Comparison of ENCODE assay signal across 14 cellular contexts in the genomic region with DNA sequence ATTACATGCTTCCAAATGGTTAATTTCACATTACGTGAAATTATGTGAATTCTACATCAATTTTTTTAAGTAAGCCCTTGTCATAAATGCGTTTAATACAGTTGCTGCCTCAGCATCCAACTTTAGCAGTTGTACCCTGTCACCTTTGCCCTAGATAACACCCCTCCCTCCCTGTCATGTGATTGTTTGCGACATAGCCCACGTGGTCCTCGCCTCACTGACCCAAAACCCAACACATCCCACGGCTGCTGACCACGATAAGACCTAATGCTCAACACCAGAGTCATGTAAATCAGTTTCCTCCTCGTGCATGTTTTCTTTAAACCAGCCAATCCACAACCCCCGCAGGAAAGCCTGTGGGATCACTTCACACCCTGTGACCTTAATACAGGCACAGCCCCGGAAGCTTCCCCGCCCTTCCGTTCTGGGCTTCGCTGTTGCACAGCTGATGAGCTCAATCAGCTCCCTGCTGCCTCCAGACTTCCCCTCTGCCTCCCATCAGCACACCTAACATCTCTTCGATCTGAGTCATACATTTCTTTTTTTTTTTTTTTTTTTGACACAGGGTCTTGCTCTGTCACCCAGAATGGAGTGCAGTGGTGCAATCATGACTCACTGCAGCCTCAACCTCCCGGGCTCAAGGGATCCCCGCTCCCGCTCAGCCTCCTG. TPM values are rescaled to one million over a fixed set of nuclear protein-coding genes. Genes with fewer than 3 reads are reported as not detected.
DNase-seq lines count a peak whose midpoint lies in the region; ATAC-seq and TF ChIP-seq lines count a peak whose summit lies in the region.
"Not testable (repeated sequence)": the region's sequence is repeated elsewhere in the genome, so short reads cannot be mapped to it uniquely, and the experiment has no call there.
"Had no signal": no experiment of that assay in that cellular context is flagged by ENCODE, and none has a peak within 500 bp of the region (broad histone marks: within the 10 kb centered on the region; RNA-seq: fewer than 3 reads in every experiment).

No MANE protein-coding gene starts in this region.

- H3K27ac Mint-ChIP-seq in activated T-cell treated with anti-CD3 and anti-CD28 coated beads, Interleukin-2, amount 50 U/mL, for 72 hours = not testable (repeated sequence)
- H3K27ac Mint-ChIP-seq in naive B cell = peak overlapping the region in 1 of 6 donors; percentile 19

- POLR2A ChIA-PET in PC-9 (lab: Charles Lee; ENCODE audit: unreplicated experiment) = not testable (repeated sequence)

- not testable (repeated sequence) for H3F3A ChIP-seq in PC-9 (ENCODE audit: insufficient read depth, low read depth)

- H3K27ac ChIP-seq in PC-9; gastroesophageal sphincter; aorta (ENCODE audit: low read depth in 1 of 2, low read length in 2 of 2): not testable (repeated sequence)

- H3K36me3 ChIP-seq in PC-9 (ENCODE audit: low read depth); gastroesophageal sphincter; aorta (ENCODE audit: control insufficient read depth in 1 of 2, insufficient read depth in 2 of 2, low read length in 1 of 2): not testable (repeated sequence)

- H3K27me3 Mint-ChIP-seq in activated T-cell treated with anti-CD3 and anti-CD28 coated beads, Interleukin-2, amount 50 U/mL, for 72 hours (ENCODE audit: low read depth); naive B cell: not testable (repeated sequence)

- H3K9me3 Mint-ChIP-seq in activated T-cell treated with anti-CD3 and anti-CD28 coated beads, Interleukin-2, amount 50 U/mL, for 72 hours; naive B cell: not testable (repeated sequence)

- H3K4me3 ChIP-seq in PC-9; gastroesophageal sphincter; aorta (ENCODE audit: low read length in 2 of 2): not testable (repeated sequence)

- TF ChIP-seq POLR2A in gastroesophageal sphincter (IDR thresholded peaks at IDR 0.05) = not testable (repeated sequence)

- not testable (repeated sequence) for H3K4me1 ChIP-seq in PC-9 (replicated peaks; ENCODE audit: insufficient read depth); gastroesophageal sphincter; aorta (ENCODE audit: control insufficient read depth in 1 of 2, insufficient read depth in 2 of 2, low read length in 2 of 2)

- H3K9me3 ChIP-seq in PC-9 (ENCODE audit: insufficient read depth, low read depth); gastroesophageal sphincter; aorta (ENCODE audit: control insufficient read depth, low read length): not testable (repeated sequence)

- WGBS in gastroesophageal sphincter (ENCODE audit: low coverage in 1 of 2), 2 donors = no CpG with 5 or more reads among the region's 17 CpGs
- WGBS in aorta, 2 donors = no CpG with 5 or more reads among the region's 17 CpGs

- DNase-seq in PC-9 (peak in 1 of 2 experiments; percentile 8), naive B cell (peak; percentile 50)
- not testable (repeated sequence) for DNase-seq in activated T-cell treated with anti-CD3 and anti-CD28 coated beads, Interleukin-2, amount 50 U/mL, for 72 hours; aorta

- not testable (repeated sequence) for H3K9me2 ChIP-seq in PC-9 (ENCODE audit: insufficient read depth)

- H3K4me3 Mint-ChIP-seq in activated T-cell treated with anti-CD3 and anti-CD28 coated beads, Interleukin-2, amount 50 U/mL, for 72 hours; naive B cell: not testable (repeated sequence)

- not testable (repeated sequence) for H3K79me2 ChIP-seq in PC-9 (ENCODE audit: low read depth)

- TF ChIP-seq EP300 in gastroesophageal sphincter (IDR thresholded peaks at IDR 0.05) = not testable (repeated sequence)

- not testable (repeated sequence) for H2AFZ ChIP-seq in PC-9

- CTCF ChIA-PET in PC-9 (lab: Charles Lee) = not testable (repeated sequence)

- not testable (repeated sequence) for H3K4me2 ChIP-seq in PC-9

- not testable (repeated sequence) for H3K36me3 Mint-ChIP-seq in activated T-cell treated with anti-CD3 and anti-CD28 coated beads, Interleukin-2, amount 50 U/mL, for 72 hours (ENCODE audit: insufficient read depth in 2 of 2); naive B cell

- H3K4me1 Mint-ChIP-seq in activated T-cell treated with anti-CD3 and anti-CD28 coated beads, Interleukin-2, amount 50 U/mL, for 72 hours (ENCODE audit: low read depth); naive B cell: not testable (repeated sequence)

- H4K20me1 ChIP-seq in PC-9 (ENCODE audit: insufficient read depth) = not testable (repeated sequence)

- ATAC-seq in GM18870 (IDR thresholded peaks at IDR 0.05; ENCODE audit: unreplicated experiment) (peak; percentile 50), GM21619 (IDR thresholded peaks at IDR 0.05; ENCODE audit: unreplicated experiment) (peak; percentile 79), HG03108 (IDR thresholded peaks at IDR 0.05; ENCODE audit: unreplicated experiment) (peak; percentile 66), gastroesophageal sphincter (peak; percentile 91), naive B cell (ENCODE audit: low read depth in 2 of 2) (peak; percentile 91 to 92), aorta (ENCODE audit: low FRiP score) (peak; percentile 83)
- ATAC-seq in activated T-cell treated with anti-CD3 and anti-CD28 coated beads, Interleukin-2, amount 50 U/mL, for 72 hours (replicated peaks in 1 of 2) = peak; percentile 98 to 99

- TSS peak; percentile 79 for BruUV-seq in PC-9 (replicated peaks; lab: Mats Ljungman, UMichigan)

- intact Hi-C loops in PC-9 (cut with micrococcal nuclease; ENCODE audit: unreplicated experiment); aorta (cut with DNase I): not testable (repeated sequence)

- TF ChIP-seq CTCF in PC-9 (conservative IDR thresholded peaks at IDR 0.05); gastroesophageal sphincter (IDR thresholded peaks at IDR 0.05): not testable (repeated sequence)

- H3K27me3 ChIP-seq in PC-9 (ENCODE audit: insufficient read depth, low read depth); gastroesophageal sphincter; aorta (ENCODE audit: control insufficient read depth in 1 of 2, insufficient read depth in 2 of 2, low read length in 1 of 2): not testable (repeated sequence)

RNA-seq across cellular contexts. Expression of a gene that starts 9.9 kb away (rescaled TPM):
- total RNA-seq in PC-9 (2021) = not detected in 2 replicates
- not detected for total RNA-seq in activated T-cell treated with anti-CD3 and anti-CD28 coated beads, Interleukin-2, amount 50 U/mL, for 72 hours
- total RNA-seq in gastroesophageal sphincter = not detected
- polyA plus RNA-seq in naive B cell (ENCODE audit: low read depth in 6 of 6) = under 1 TPM in 1 of 6 donors, not detected in 5; 0.13 TPM
- total RNA-seq in aorta = not detected
- not detected for polyA plus RNA-seq in aorta
- total RNA-seq: activated naive CD4-positive, alpha-beta T cell treated with anti-CD3 and anti-CD28 coated beads for 36 hours; HT-29; mesothelial cell of epicardium; renal cortical epithelial cell; thyroid gland had no signal
- polyA plus RNA-seq: keratinocyte had no signal

RNA-seq across cellular contexts. Expression of a gene that starts 28.0 kb away (rescaled TPM):
- total RNA-seq in PC-9 (2021) (not detected in 2 replicates), gastroesophageal sphincter (not detected), aorta (not detected)
- not detected for total RNA-seq in activated T-cell treated with anti-CD3 and anti-CD28 coated beads, Interleukin-2, amount 50 U/mL, for 72 hours
- polyA plus RNA-seq in naive B cell (ENCODE audit: low read depth in 6 of 6) (not detected), aorta (not detected)
- total RNA-seq: activated naive CD4-positive, alpha-beta T cell treated with anti-CD3 and anti-CD28 coated beads for 36 hours; HT-29; mesothelial cell of epicardium; renal cortical epithelial cell; thyroid gland had no signal
- polyA plus RNA-seq: keratinocyte had no signal

RNA-seq across cellular contexts. Expression of a gene that starts 47.4 kb away (rescaled TPM):
- total RNA-seq in PC-9 (2021) (not detected in 2 replicates), gastroesophageal sphincter (not detected), aorta (not detected)
- total RNA-seq in activated T-cell treated with anti-CD3 and anti-CD28 coated beads, Interleukin-2, amount 50 U/mL, for 72 hours = not detected
- polyA plus RNA-seq in naive B cell (ENCODE audit: low read depth in 6 of 6) (not detected), aorta (not detected)
- total RNA-seq: activated naive CD4-positive, alpha-beta T cell treated with anti-CD3 and anti-CD28 coated beads for 36 hours; HT-29; mesothelial cell of epicardium; renal cortical epithelial cell; thyroid gland had no signal
- polyA plus RNA-seq: keratinocyte had no signal

RNA-seq across cellular contexts. Expression of a gene that starts 48.1 kb away (rescaled TPM):
- total RNA-seq in PC-9 (2021) (not detected in 2 replicates), gastroesophageal sphincter (under 1 TPM in 2 of 4 donors, not detected in 2; 0.31 TPM), aorta (under 1 TPM; 0.23 to 0.24 TPM)
- total RNA-seq in activated T-cell treated with anti-CD3 and anti-CD28 coated beads, Interleukin-2, amount 50 U/mL, for 72 hours = under 1 TPM; 0.65 to 0.74 TPM
- polyA plus RNA-seq in naive B cell (ENCODE audit: low read depth in 6 of 6) (under 1 TPM in 5 of 6 donors, not detected in 1; 0.27 to 0.57 (median 0.38) TPM), aorta (not detected)
- total RNA-seq: activated naive CD4-positive, alpha-beta T cell treated with anti-CD3 and anti-CD28 coated beads for 36 hours; HT-29; renal cortical epithelial cell had no signal
- polyA plus RNA-seq: keratinocyte had no signal
